ENCODE assay signal across 1 cellular context in the genomic region with DNA sequence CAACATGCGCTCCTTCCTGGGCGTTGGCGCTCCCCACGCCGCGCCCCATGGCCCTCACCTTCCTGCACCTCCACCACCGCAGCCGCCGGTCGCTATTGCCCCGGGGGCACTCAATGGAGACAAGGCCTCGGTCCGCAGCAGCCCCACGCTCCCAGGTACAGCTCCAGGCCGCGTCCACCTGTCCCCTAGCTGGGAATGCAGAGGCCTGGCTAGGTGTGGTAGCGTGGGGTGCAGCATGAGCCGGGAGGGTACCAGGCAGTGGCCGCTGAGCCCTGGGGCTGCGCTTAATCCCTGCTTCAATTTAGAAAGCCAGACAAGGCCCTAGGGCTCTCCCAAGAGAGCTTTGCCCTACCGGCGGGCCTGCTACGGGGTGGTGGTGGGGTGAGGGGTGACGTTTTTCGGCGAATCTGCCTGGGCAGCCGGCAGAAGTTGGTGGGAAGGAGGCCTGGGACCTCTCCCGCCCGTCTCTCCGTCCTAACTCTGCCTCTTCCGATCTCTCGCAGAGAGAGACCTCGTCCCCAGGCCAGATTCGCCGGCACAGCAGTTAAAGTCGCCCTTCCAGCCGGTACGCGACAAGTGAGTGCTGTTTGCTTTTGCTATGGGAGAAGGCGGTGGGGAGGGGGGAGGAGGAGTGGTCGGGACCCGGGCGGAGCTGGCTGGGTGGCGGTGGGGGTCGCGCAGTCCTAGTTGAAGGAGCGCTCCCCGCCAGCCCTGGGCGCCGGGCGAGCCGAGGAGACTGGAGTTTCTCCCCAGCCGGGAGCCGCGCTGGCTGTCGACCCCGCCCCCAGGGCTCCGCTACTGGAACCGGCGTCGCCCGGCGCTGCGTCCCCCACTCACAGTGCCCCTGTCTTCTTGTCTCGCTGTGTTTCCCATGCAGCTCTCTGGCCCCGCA.
TF ChIP-seq lines count a peak whose summit lies in the region.

No MANE protein-coding gene starts in this region.

TF ChIP-seq in H1, 55 proteins besides CTCF, POLR2A, EP300 and RAD21:
- TF ChIP-seq RBBP5 (IDR thresholded peaks at IDR 0.05; ENCODE audit: borderline replicate concordance, low read depth, low read length): peak; percentile 73; the same call in 1 of the 2 replicates
- TF ChIP-seq KDM1A (IDR thresholded peaks at IDR 0.05; ENCODE audit: borderline replicate concordance, low read length): no peak
- no peak for TF ChIP-seq TCF12 (IDR thresholded peaks at IDR 0.05; ENCODE audit: low read depth, low read length)
- TF ChIP-seq EGR1 (IDR thresholded peaks at IDR 0.05; ENCODE audit: borderline replicate concordance, low read depth, low read length): no peak
- no peak for TF ChIP-seq KDM4A (IDR thresholded peaks at IDR 0.05; ENCODE audit: low read depth, low read length, severe bottlenecking)
- TF ChIP-seq SAP30 (IDR thresholded peaks at IDR 0.05; ENCODE audit: insufficient read depth, insufficient replicate concordance, low read length): no peak
- peak; percentile 61 for TF ChIP-seq ASH2L (IDR thresholded peaks at IDR 0.05; ENCODE audit: low read length)
- no peak for TF ChIP-seq SP2 (IDR thresholded peaks at IDR 0.05; ENCODE audit: low read length)
- no peak for TF ChIP-seq SIRT6 (IDR thresholded peaks at IDR 0.05; ENCODE audit: low read length)
- no peak for TF ChIP-seq NRF1 (IDR thresholded peaks at IDR 0.05; ENCODE audit: low read depth, low read length)
- TF ChIP-seq RFX5 (IDR thresholded peaks at IDR 0.05; ENCODE audit: borderline replicate concordance, low read depth, low read length): no peak
- no peak for TF ChIP-seq NANOG (IDR thresholded peaks at IDR 0.05; ENCODE audit: insufficient read depth, low read depth, low read length, poor library complexity, severe bottlenecking)
- no peak for TF ChIP-seq SIN3A (conservative IDR thresholded peaks at IDR 0.05 in 1 of 2, IDR thresholded peaks at IDR 0.05 in 1 of 2; ENCODE audit: low read depth in 1 of 2, low read length in 2 of 2)
- TF ChIP-seq JUN (IDR thresholded peaks at IDR 0.05; ENCODE audit: low read depth, low read length): no peak
- no peak for TF ChIP-seq CEBPB (IDR thresholded peaks at IDR 0.05; ENCODE audit: low read depth, low read length)
- TF ChIP-seq, protein P1, sequence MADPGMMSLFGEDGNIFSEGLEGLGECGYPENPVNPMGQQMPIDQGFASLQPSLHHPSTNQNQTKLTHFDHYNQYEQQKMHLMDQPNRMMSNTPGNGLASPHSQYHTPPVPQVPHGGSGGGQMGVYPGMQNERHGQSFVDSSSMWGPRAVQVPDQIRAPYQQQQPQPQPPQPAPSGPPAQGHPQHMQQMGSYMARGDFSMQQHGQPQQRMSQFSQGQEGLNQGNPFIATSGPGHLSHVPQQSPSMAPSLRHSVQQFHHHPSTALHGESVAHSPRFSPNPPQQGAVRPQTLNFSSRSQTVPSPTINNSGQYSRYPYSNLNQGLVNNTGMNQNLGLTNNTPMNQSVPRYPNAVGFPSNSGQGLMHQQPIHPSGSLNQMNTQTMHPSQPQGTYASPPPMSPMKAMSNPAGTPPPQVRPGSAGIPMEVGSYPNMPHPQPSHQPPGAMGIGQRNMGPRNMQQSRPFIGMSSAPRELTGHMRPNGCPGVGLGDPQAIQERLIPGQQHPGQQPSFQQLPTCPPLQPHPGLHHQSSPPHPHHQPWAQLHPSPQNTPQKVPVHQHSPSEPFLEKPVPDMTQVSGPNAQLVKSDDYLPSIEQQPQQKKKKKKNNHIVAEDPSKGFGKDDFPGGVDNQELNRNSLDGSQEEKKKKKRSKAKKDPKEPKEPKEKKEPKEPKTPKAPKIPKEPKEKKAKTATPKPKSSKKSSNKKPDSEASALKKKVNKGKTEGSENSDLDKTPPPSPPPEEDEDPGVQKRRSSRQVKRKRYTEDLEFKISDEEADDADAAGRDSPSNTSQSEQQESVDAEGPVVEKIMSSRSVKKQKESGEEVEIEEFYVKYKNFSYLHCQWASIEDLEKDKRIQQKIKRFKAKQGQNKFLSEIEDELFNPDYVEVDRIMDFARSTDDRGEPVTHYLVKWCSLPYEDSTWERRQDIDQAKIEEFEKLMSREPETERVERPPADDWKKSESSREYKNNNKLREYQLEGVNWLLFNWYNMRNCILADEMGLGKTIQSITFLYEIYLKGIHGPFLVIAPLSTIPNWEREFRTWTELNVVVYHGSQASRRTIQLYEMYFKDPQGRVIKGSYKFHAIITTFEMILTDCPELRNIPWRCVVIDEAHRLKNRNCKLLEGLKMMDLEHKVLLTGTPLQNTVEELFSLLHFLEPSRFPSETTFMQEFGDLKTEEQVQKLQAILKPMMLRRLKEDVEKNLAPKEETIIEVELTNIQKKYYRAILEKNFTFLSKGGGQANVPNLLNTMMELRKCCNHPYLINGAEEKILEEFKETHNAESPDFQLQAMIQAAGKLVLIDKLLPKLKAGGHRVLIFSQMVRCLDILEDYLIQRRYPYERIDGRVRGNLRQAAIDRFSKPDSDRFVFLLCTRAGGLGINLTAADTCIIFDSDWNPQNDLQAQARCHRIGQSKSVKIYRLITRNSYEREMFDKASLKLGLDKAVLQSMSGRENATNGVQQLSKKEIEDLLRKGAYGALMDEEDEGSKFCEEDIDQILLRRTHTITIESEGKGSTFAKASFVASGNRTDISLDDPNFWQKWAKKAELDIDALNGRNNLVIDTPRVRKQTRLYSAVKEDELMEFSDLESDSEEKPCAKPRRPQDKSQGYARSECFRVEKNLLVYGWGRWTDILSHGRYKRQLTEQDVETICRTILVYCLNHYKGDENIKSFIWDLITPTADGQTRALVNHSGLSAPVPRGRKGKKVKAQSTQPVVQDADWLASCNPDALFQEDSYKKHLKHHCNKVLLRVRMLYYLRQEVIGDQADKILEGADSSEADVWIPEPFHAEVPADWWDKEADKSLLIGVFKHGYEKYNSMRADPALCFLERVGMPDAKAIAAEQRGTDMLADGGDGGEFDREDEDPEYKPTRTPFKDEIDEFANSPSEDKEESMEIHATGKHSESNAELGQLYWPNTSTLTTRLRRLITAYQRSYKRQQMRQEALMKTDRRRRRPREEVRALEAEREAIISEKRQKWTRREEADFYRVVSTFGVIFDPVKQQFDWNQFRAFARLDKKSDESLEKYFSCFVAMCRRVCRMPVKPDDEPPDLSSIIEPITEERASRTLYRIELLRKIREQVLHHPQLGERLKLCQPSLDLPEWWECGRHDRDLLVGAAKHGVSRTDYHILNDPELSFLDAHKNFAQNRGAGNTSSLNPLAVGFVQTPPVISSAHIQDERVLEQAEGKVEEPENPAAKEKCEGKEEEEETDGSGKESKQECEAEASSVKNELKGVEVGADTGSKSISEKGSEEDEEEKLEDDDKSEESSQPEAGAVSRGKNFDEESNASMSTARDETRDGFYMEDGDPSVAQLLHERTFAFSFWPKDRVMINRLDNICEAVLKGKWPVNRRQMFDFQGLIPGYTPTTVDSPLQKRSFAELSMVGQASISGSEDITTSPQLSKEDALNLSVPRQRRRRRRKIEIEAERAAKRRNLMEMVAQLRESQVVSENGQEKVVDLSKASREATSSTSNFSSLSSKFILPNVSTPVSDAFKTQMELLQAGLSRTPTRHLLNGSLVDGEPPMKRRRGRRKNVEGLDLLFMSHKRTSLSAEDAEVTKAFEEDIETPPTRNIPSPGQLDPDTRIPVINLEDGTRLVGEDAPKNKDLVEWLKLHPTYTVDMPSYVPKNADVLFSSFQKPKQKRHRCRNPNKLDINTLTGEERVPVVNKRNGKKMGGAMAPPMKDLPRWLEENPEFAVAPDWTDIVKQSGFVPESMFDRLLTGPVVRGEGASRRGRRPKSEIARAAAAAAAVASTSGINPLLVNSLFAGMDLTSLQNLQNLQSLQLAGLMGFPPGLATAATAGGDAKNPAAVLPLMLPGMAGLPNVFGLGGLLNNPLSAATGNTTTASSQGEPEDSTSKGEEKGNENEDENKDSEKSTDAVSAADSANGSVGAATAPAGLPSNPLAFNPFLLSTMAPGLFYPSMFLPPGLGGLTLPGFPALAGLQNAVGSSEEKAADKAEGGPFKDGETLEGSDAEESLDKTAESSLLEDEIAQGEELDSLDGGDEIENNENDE (IDR thresholded peaks at IDR 0.05; ENCODE audit: insufficient replicate concordance, low read length): no peak
- TF ChIP-seq GTF2F1 (IDR thresholded peaks at IDR 0.05; ENCODE audit: borderline replicate concordance, low read depth, low read length): no peak
- peak; percentile 45; the same call in 1 of the 2 replicates for TF ChIP-seq SUZ12 (IDR thresholded peaks at IDR 0.05; ENCODE audit: low read length)
- no peak for TF ChIP-seq JUND (IDR thresholded peaks at IDR 0.05; ENCODE audit: low read length)
- no peak for TF ChIP-seq TAF1 (IDR thresholded peaks at IDR 0.05; ENCODE audit: low read depth, low read length)
- TF ChIP-seq, protein P2, sequence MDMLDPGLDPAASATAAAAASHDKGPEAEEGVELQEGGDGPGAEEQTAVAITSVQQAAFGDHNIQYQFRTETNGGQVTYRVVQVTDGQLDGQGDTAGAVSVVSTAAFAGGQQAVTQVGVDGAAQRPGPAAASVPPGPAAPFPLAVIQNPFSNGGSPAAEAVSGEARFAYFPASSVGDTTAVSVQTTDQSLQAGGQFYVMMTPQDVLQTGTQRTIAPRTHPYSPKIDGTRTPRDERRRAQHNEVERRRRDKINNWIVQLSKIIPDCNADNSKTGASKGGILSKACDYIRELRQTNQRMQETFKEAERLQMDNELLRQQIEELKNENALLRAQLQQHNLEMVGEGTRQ (IDR thresholded peaks at IDR 0.05; ENCODE audit: low read length): no peak
- no peak for TF ChIP-seq CBX8 (IDR thresholded peaks at IDR 0.05; ENCODE audit: borderline replicate concordance, low read depth, low read length)
- no peak for TF ChIP-seq TBP (IDR thresholded peaks at IDR 0.05; ENCODE audit: low read depth, low read length)
- TF ChIP-seq KDM5A (IDR thresholded peaks at IDR 0.05; ENCODE audit: low read length): no peak
- no peak for TF ChIP-seq POU5F1 (IDR thresholded peaks at IDR 0.05; ENCODE audit: low read depth, low read length)
- no peak for TF ChIP-seq YY1 (IDR thresholded peaks at IDR 0.05; ENCODE audit: low read depth, low read length)
- 0 out of 2 replicates have a peak, but pooled peaks have one; percentile 9 for TF ChIP-seq GABPA (IDR thresholded peaks at IDR 0.05; ENCODE audit: borderline replicate concordance, insufficient read depth, low read length)
- TF ChIP-seq FOSL1 (IDR thresholded peaks at IDR 0.05; ENCODE audit: insufficient read depth, low read depth, low read length): no peak
- no peak for TF ChIP-seq TEAD4 (IDR thresholded peaks at IDR 0.05; ENCODE audit: low read depth, low read length)
- TF ChIP-seq CREB1 (IDR thresholded peaks at IDR 0.05): no peak
- no peak for TF ChIP-seq SRF (IDR thresholded peaks at IDR 0.05; ENCODE audit: low read depth, low read length)
- peak; percentile 91 for TF ChIP-seq CTBP2 (IDR thresholded peaks at IDR 0.05; ENCODE audit: borderline replicate concordance, insufficient read depth, insufficient read length, low read length)
- no peak for TF ChIP-seq PHF8 (conservative IDR thresholded peaks at IDR 0.05; ENCODE audit: low read depth, low read length)
- TF ChIP-seq, protein P3, sequence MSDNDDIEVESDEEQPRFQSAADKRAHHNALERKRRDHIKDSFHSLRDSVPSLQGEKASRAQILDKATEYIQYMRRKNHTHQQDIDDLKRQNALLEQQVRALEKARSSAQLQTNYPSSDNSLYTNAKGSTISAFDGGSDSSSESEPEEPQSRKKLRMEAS (IDR thresholded peaks at IDR 0.05): no peak
- TF ChIP-seq RXRA (IDR thresholded peaks at IDR 0.05; ENCODE audit: insufficient read depth, low read depth, low read length): no peak
- TF ChIP-seq, protein P4, sequence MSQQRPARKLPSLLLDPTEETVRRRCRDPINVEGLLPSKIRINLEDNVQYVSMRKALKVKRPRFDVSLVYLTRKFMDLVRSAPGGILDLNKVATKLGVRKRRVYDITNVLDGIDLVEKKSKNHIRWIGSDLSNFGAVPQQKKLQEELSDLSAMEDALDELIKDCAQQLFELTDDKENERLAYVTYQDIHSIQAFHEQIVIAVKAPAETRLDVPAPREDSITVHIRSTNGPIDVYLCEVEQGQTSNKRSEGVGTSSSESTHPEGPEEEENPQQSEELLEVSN (IDR thresholded peaks at IDR 0.05): peak; percentile 58; the same call in 1 of the 2 replicates
- TF ChIP-seq, protein P5, sequence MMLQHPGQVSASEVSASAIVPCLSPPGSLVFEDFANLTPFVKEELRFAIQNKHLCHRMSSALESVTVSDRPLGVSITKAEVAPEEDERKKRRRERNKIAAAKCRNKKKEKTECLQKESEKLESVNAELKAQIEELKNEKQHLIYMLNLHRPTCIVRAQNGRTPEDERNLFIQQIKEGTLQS (IDR thresholded peaks at IDR 0.05; ENCODE audit: insufficient read depth, low read depth, low read length): no peak
